In the genomic region with DNA sequence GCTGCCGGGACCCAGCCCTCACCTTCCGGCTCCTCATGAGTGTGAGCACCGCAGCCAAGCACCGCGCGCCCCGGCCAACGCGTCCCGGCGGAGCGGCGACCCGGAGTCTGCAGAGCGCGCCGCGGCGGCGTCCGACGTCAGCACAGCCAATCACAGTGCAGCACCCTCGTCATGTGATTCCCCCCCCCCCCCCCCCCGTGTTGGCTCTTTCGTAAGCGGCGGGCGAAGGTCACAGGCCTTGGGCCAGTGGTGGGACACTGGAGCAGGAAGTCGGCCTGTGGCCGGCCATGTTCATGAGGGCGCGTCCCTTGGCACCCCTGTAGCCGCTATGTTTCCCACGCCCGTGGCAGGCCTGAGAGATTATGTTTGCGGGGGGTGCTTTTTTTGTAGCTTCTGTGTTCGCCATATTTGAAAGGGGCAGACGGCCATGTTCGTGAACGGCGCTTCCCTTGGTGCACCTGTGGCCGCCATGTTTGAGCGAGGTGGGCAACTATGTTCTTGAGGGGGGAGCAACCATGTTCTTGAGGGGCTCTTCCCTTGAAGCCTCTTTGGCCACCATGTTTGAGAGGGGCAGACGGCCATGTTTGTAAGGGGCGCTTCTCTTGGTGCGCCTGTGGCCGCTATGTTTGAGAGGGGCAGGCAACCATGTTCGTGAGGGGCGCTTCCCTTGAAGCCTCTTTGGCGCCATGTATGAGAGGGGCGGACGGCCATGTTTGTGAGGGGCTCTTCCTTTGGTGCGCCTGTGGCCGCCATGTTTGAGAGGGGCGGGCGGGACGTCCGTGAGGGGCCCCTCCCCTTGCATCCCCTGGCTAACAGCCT, we compare ENCODE assay signal across 1 cellular context.
A peak's percentile ranks its signal among the peaks of the same experiment; 100 is the strongest.
TF ChIP-seq lines count a peak whose summit lies in the region.

Gene C1orf174 (minus strand): TSS at position 123 of the 819 bp plus-strand sequence. CDS start 86 bp downstream, at position 37.

TF ChIP-seq in HCT116, 20 proteins besides CTCF, POLR2A, EP300 and RAD21 (continued from another document):
- TF ChIP-seq ZBTB33 (IDR thresholded peaks at IDR 0.05; ENCODE audit: extremely low read depth, insufficient replicate concordance, low read length), result no peak
- TF ChIP-seq YY1 (IDR thresholded peaks at IDR 0.05; ENCODE audit: extremely low read depth, insufficient replicate concordance, low read depth, low read length), result peak; percentile 98
